Comparison of ENCODE assay signal across 15 cellular contexts in the genomic region with DNA sequence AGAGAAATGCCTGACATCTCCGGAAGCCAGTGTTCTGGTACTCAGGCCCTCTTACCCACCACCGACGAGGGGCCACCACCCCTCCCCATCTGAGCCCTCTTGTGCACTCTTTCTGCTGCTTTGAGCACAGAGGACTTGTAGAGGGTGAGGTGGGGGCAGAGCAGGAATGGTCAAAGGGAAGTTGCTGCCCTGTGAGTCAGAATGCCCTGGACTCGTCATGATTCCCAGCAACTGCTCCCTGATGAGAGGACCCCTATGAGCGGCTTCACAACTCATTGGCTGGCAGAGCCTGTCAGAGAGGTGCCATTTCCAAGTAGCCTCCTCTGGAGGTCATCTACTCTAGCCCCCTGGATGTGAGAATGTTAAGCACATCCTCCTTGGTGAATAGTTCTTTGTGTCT. TPM values are rescaled to one million over a fixed set of nuclear protein-coding genes. Genes with fewer than 3 reads are reported as not detected.
DNase-seq lines count a peak whose midpoint lies in the region; ATAC-seq, FAIRE-seq and TF ChIP-seq lines count a peak whose summit lies in the region.
"Had no signal": no experiment of that assay in that cellular context is flagged by ENCODE, and none has a peak within 500 bp of the region (broad histone marks: within the 10 kb centered on the region; RNA-seq: fewer than 3 reads in every experiment).

No MANE protein-coding gene starts in this region.

- H3K27me3 ChIP-seq in AG04450 (ENCODE audit: control insufficient read depth, insufficient read depth, low read length) (no peaks in the 10 kb centered on the region), endothelial cell of umbilical vein (ENCODE audit: control insufficient read depth in 2 of 2, insufficient read depth in 2 of 2, low read length in 2 of 2) (no peaks in the 10 kb centered on the region), mucosa of stomach (ENCODE audit: control insufficient read depth, insufficient read depth, low read length) (no peaks in the 10 kb centered on the region)

- ATAC-seq in HG03196 (IDR thresholded peaks at IDR 0.05; ENCODE audit: unreplicated experiment) = no peak
- ATAC-seq: K562 had no signal

- H3K9ac ChIP-seq in endothelial cell of umbilical vein (replicated peaks; ENCODE audit: extremely low read depth, insufficient read depth, low read length) (peak overlapping the region; percentile 99), mucosa of stomach (ENCODE audit: low read length) (peak overlapping the region; percentile 34)

- CTCF ChIA-PET in AG04450 (lab: Charles Lee) (no interaction called here), endothelial cell of umbilical vein (lab: Charles Lee) (interaction anchor here (1.0 to 2.2 kb wide), 6 partner anchors 11 to 56 kb away, joined by 4 to 20 read pairs (median 6); partner anchors contain the start of gene STING1)

- peak; percentile 97 for TF ChIP-seq POLR2A in endothelial cell of umbilical vein (IDR thresholded peaks at IDR 0.05; ENCODE audit: low read depth, low read length)

- BruUV-seq in endothelial cell of umbilical vein (replicated peaks; lab: Mats Ljungman, UMichigan) = no TSS peak

- DNase-seq in AG04450 (ENCODE audit: low read depth, low spot score) (peak; percentile 34), NCI-H226 (peak; percentile 57), endothelial cell of umbilical vein (ENCODE audit: low read depth, low spot score) (peak; percentile 90), NCI-H187 treated with DMSO at 0.1 percent for 48 hours (lab: John Stamatoyannopoulos, UW) (no peak), NCI-H146 (lab: John Stamatoyannopoulos, UW) (no peak), DMS53 (lab: John Stamatoyannopoulos, UW) (no peak)
- DNase-seq: activated T-cell treated with anti-CD3 and anti-CD28 coated beads, Interleukin-2, amount 50 U/mL, for 48 hours; effector memory CD4-positive, alpha-beta T cell; stimulated activated CD4-positive, alpha-beta T cell treated with anti-CD3 and anti-CD28 coated beads, Interleukin-12 subunit alpha, Interleukin-12 subunit beta, amount 100 ng/mL, for 4 hours; stimulated activated naive CD4-positive, alpha-beta T cell treated with Interleukin-2 at 50 U/mL for 16 hours had no signal

- no peaks in the 10 kb centered on the region for H4K20me1 ChIP-seq in endothelial cell of umbilical vein (replicated peaks; ENCODE audit: control insufficient read depth, extremely low read depth, insufficient read depth, low read length)

- no peak for TF ChIP-seq CTCF in AG04450 (IDR thresholded peaks at IDR 0.05; ENCODE audit: low read depth, low read length)
- TF ChIP-seq CTCF in endothelial cell of umbilical vein (IDR thresholded peaks at IDR 0.05; ENCODE audit: extremely low read depth in 1 of 2, insufficient read depth in 1 of 2, low read depth in 1 of 2, low read length in 2 of 2) = no peak

- H3K36me3 ChIP-seq in endothelial cell of umbilical vein (ENCODE audit: control insufficient read depth in 2 of 2, extremely low read depth in 1 of 2, insufficient read depth in 2 of 2, low read length in 2 of 2) (peaks cover 14 to 16% of the 10 kb centered on the region in 2 experiments), mucosa of stomach (ENCODE audit: control insufficient read depth, insufficient read depth, low read length) (no peaks in the 10 kb centered on the region)

- intact Hi-C loops in endothelial cell of umbilical vein (cut with micrococcal nuclease) = loop anchor here (1.0 kb wide), 6 partner anchors 12 to 100 kb away; partner anchors contain the start of genes STING1 and UBE2D2

- H3K9me1 ChIP-seq in endothelial cell of umbilical vein (replicated peaks; ENCODE audit: control insufficient read depth, extremely low read depth, insufficient read depth, low read length) = no peaks in the 10 kb centered on the region

- H3K4me3 ChIP-seq in AG04450 (ENCODE audit: low read depth, low read length) = no peak overlapping the region
- H3K4me3 ChIP-seq in endothelial cell of umbilical vein (replicated peaks in 1 of 3; ENCODE audit: insufficient read depth in 1 of 3, low read depth in 1 of 3, low read length in 3 of 3) = peak overlapping the region; percentile 40 to 97 (median 87)
- no peak overlapping the region for H3K4me3 ChIP-seq in mucosa of stomach (ENCODE audit: low read length)
- H3K4me3 ChIP-seq: K562 had no signal

- dilution Hi-C loops in endothelial cell of umbilical vein (cut with MboI; ENCODE audit: extremely low pct_ligation_motif_present, low sequenced_read_pairs) = no loop called here

- no peak overlapping the region for H2AFZ ChIP-seq in endothelial cell of umbilical vein (ENCODE audit: low read depth, low read length)

- POLR2A ChIA-PET in AG04450 (lab: Yijun Ruan, JAX) (interaction anchor here (0.5 kb wide), 1 partner anchor 173 kb away, joined by 5 read pairs; no protein-coding TSS in a partner anchor), endothelial cell of umbilical vein (lab: Charles Lee) (interaction anchor here (0.9 to 2.1 kb wide), 8 partner anchors 11 to 99 kb away, joined by 4 to 21 read pairs (median 8); partner anchors contain the start of genes DNAJC18, SPATA24, STING1 and UBE2D2)

- H3K4me2 ChIP-seq in endothelial cell of umbilical vein (ENCODE audit: insufficient read depth, low read length) = peak overlapping the region; percentile 96

- no peaks in the 10 kb centered on the region for H3K9me3 ChIP-seq in AG04450 (ENCODE audit: control insufficient read depth, insufficient read depth, low read length)
- no peaks in the 10 kb centered on the region for H3K9me3 ChIP-seq in endothelial cell of umbilical vein (replicated peaks; ENCODE audit: control insufficient read depth, insufficient read depth, low read length)
- no peaks in the 10 kb centered on the region for H3K9me3 ChIP-seq in mucosa of stomach (ENCODE audit: control insufficient read depth, low read length)

- peaks cover 55% of the 10 kb centered on the region for H3K79me2 ChIP-seq in endothelial cell of umbilical vein (ENCODE audit: control insufficient read depth, insufficient read depth, low read length)

- H3K27ac ChIP-seq in AG04450 (ENCODE audit: low read depth, low read length) = peak overlapping the region; percentile 31
- peak overlapping the region; percentile 99 for H3K27ac ChIP-seq in endothelial cell of umbilical vein (ENCODE audit: insufficient read depth, low read depth, low read length)

- H3K4me1 ChIP-seq in endothelial cell of umbilical vein (ENCODE audit: control insufficient read depth, extremely low read depth, insufficient read depth, low read length) = peaks cover 41% of the 10 kb centered on the region
- H3K4me1 ChIP-seq in mucosa of stomach (ENCODE audit: control insufficient read depth, insufficient read depth, low read length) = peaks cover 13% of the 10 kb centered on the region

- FAIRE-seq in endothelial cell of umbilical vein (lab: Jason Lieb, UNC) = peak; percentile 91
- FAIRE-seq: K562 had no signal

RNA-seq across cellular contexts. Expression of gene ECSCR, which starts 0.8 kb away (rescaled TPM):
- 0.82 and 1.1 TPM in 2 replicates for polyA plus RNA-seq in AG04450 (2011; rRNA removed)
- polyA minus RNA-seq in AG04450 (2011; rRNA and poly(A)+ RNA removed) = 0.64 and 0.91 TPM in 2 replicates
- 365 and 377 TPM in 2 replicates for total RNA-seq in endothelial cell of umbilical vein
- 1,085 and 1,188 TPM in 2 replicates for polyA plus RNA-seq in endothelial cell of umbilical vein
- polyA plus RNA-seq in endothelial cell of umbilical vein (2011; cell fraction: cytosol; rRNA removed) = 915 and 1,040 TPM in 2 replicates
- 372 and 386 TPM in 2 replicates for polyA plus RNA-seq in endothelial cell of umbilical vein (2011; cell fraction: nucleus; rRNA removed)
- polyA plus RNA-seq in endothelial cell of umbilical vein (2012) = 467 and 640 TPM in 2 replicates
- 533 and 550 TPM in 2 replicates for polyA minus RNA-seq in endothelial cell of umbilical vein
- not detected for polyA minus RNA-seq in endothelial cell of umbilical vein (2011; cell fraction: cytosol; rRNA and poly(A)+ RNA removed)
- polyA minus RNA-seq in endothelial cell of umbilical vein (2011; cell fraction: nucleus; rRNA and poly(A)+ RNA removed) = 142 and 146 TPM in 2 replicates
- total RNA-seq: K562 had no signal

RNA-seq across cellular contexts. Expression of gene SMIM33, which starts 9.1 kb away (rescaled TPM):
- polyA plus RNA-seq in AG04450 (2011; rRNA removed) = not detected in 2 replicates
- not detected in 2 replicates for polyA minus RNA-seq in AG04450 (2011; rRNA and poly(A)+ RNA removed)
- not detected in 2 replicates for total RNA-seq in endothelial cell of umbilical vein
- not detected in 2 replicates for polyA plus RNA-seq in endothelial cell of umbilical vein
- not detected in 2 replicates for polyA plus RNA-seq in endothelial cell of umbilical vein (2011; cell fraction: cytosol; rRNA removed)
- not detected in 2 replicates for polyA plus RNA-seq in endothelial cell of umbilical vein (2011; cell fraction: nucleus; rRNA removed)
- not detected in 2 replicates for polyA plus RNA-seq in endothelial cell of umbilical vein (2012)
- not detected in 2 replicates for polyA minus RNA-seq in endothelial cell of umbilical vein
- not detected for polyA minus RNA-seq in endothelial cell of umbilical vein (2011; cell fraction: cytosol; rRNA and poly(A)+ RNA removed)
- polyA minus RNA-seq in endothelial cell of umbilical vein (2011; cell fraction: nucleus; rRNA and poly(A)+ RNA removed) = not detected in 2 replicates
- total RNA-seq: K562 had no signal
- polyA plus RNA-seq: BJ, K562, liver had no signal

RNA-seq across cellular contexts. Expression of gene STING1, which starts 20.9 kb away (rescaled TPM):
- polyA plus RNA-seq in AG04450 (2011; rRNA removed) (50.6 and 66.9 TPM in 2 replicates), endothelial cell of umbilical vein (143 and 185 TPM in 2 replicates)
- polyA minus RNA-seq in AG04450 (2011; rRNA and poly(A)+ RNA removed) = 44.3 and 61.7 TPM in 2 replicates
- 108 and 127 TPM in 2 replicates for total RNA-seq in endothelial cell of umbilical vein
- 70.0 and 88.1 TPM in 2 replicates for polyA plus RNA-seq in endothelial cell of umbilical vein (2011; cell fraction: cytosol; rRNA removed)
- 174 and 214 TPM in 2 replicates for polyA plus RNA-seq in endothelial cell of umbilical vein (2011; cell fraction: nucleus; rRNA removed)
- 57.7 and 58.8 TPM in 2 replicates for polyA plus RNA-seq in endothelial cell of umbilical vein (2012)
- polyA minus RNA-seq in endothelial cell of umbilical vein = 102 and 117 TPM in 2 replicates
- 20.3 TPM for polyA minus RNA-seq in endothelial cell of umbilical vein (2011; cell fraction: cytosol; rRNA and poly(A)+ RNA removed)
- 37.9 and 67.7 TPM in 2 replicates for polyA minus RNA-seq in endothelial cell of umbilical vein (2011; cell fraction: nucleus; rRNA and poly(A)+ RNA removed)

RNA-seq across cellular contexts. Expression of gene DNAJC18, which starts 22.4 kb away (rescaled TPM):
- polyA plus RNA-seq in AG04450 (2011; rRNA removed) = 12.7 and 17.7 TPM in 2 replicates
- polyA minus RNA-seq in AG04450 (2011; rRNA and poly(A)+ RNA removed) = 9.1 and 9.9 TPM in 2 replicates
- 51.1 and 52.6 TPM in 2 replicates for total RNA-seq in endothelial cell of umbilical vein
- 23.2 and 26.0 TPM in 2 replicates for polyA plus RNA-seq in endothelial cell of umbilical vein
- 11.9 and 17.8 TPM in 2 replicates for polyA plus RNA-seq in endothelial cell of umbilical vein (2011; cell fraction: cytosol; rRNA removed)
- polyA plus RNA-seq in endothelial cell of umbilical vein (2011; cell fraction: nucleus; rRNA removed) = 191 and 204 TPM in 2 replicates
- 33.0 and 35.2 TPM in 2 replicates for polyA plus RNA-seq in endothelial cell of umbilical vein (2012)
- polyA minus RNA-seq in endothelial cell of umbilical vein = 24.1 and 26.7 TPM in 2 replicates
- 3.0 TPM for polyA minus RNA-seq in endothelial cell of umbilical vein (2011; cell fraction: cytosol; rRNA and poly(A)+ RNA removed)
- 39.1 and 53.2 TPM in 2 replicates for polyA minus RNA-seq in endothelial cell of umbilical vein (2011; cell fraction: nucleus; rRNA and poly(A)+ RNA removed)

RNA-seq across cellular contexts. Expression of gene SPATA24, which starts 57.8 kb away (rescaled TPM):
- 3.5 and 3.9 TPM in 2 replicates for polyA plus RNA-seq in AG04450 (2011; rRNA removed)
- polyA minus RNA-seq in AG04450 (2011; rRNA and poly(A)+ RNA removed) = 2.6 and 3.3 TPM in 2 replicates
- 7.8 and 7.9 TPM in 2 replicates for total RNA-seq in endothelial cell of umbilical vein
- 2.1 and 3.2 TPM in 2 replicates for polyA plus RNA-seq in endothelial cell of umbilical vein
- polyA plus RNA-seq in endothelial cell of umbilical vein (2011; cell fraction: cytosol; rRNA removed) = 5.9 and 6.4 TPM in 2 replicates
- 3.5 and 5.7 TPM in 2 replicates for polyA plus RNA-seq in endothelial cell of umbilical vein (2011; cell fraction: nucleus; rRNA removed)
- 4.9 and 6.6 TPM in 2 replicates for polyA plus RNA-seq in endothelial cell of umbilical vein (2012)
- polyA minus RNA-seq in endothelial cell of umbilical vein = 3.5 and 3.7 TPM in 2 replicates
- polyA minus RNA-seq in endothelial cell of umbilical vein (2011; cell fraction: cytosol; rRNA and poly(A)+ RNA removed) = 3.4 TPM
- 2.2 and 3.5 TPM in 2 replicates for polyA minus RNA-seq in endothelial cell of umbilical vein (2011; cell fraction: nucleus; rRNA and poly(A)+ RNA removed)

Comparison
In these comparisons a context has a peak if more than half of its experiments do, and no peak if none do; other contexts are left out.
1. DNase-seq: peak in AG04450 (single experiment), NCI-H226 (single experiment) and endothelial cell of umbilical vein (single experiment); none in NCI-H187 treated with DMSO at 0.1 percent for 48 hours (single experiment), NCI-H146 (single experiment) and DMS53 (single experiment).
2. H3K4me3 ChIP-seq: peak in endothelial cell of umbilical vein (3 of 3); none in AG04450 (single experiment) and mucosa of stomach (single experiment).
3. RNA of gene ECSCR, which starts 0.8 kb away (polyA plus RNA-seq): 372 to 1,188 TPM in endothelial cell of umbilical vein; 0.82 to 1.1 TPM in AG04450; every median in the first group is over 100 times any median in the second.